Comparison of ENCODE assay signal across 27 cellular contexts in genomic region chr4:16544251-16544721, GRCh38.
A peak's percentile ranks its signal among the peaks of the same experiment; 100 is the strongest.
DNase-seq lines count a peak whose midpoint lies in the region; ATAC-seq and TF ChIP-seq lines count a peak whose summit lies in the region.
"Had no signal": no experiment of that assay in that cellular context is flagged by ENCODE, and none has a peak within 500 bp of the region (broad histone marks: within the 10 kb centered on the region; RNA-seq: fewer than 3 reads in every experiment).

No MANE protein-coding gene starts in this region.

- H2BK15ac ChIP-seq in mesendoderm (replicated peaks; ENCODE audit: low read depth), result no peak overlapping the region

- no peak overlapping the region for H3K4ac ChIP-seq in mesendoderm (ENCODE audit: low read depth, low read length)

- H3K27me3 ChIP-seq in colonic mucosa (no peaks in the 10 kb centered on the region), mesendoderm (ENCODE audit: insufficient read depth, low read length, poor library complexity) (no peaks in the 10 kb centered on the region), uterus (no peaks in the 10 kb centered on the region), brain microvascular endothelial cell (replicated peaks) (no peaks in the 10 kb centered on the region)
- H3K27me3 ChIP-seq: dorsolateral prefrontal cortex, gastrocnemius medialis had no signal

- TF ChIP-seq CTCF in colonic mucosa (IDR thresholded peaks at IDR 0.05) (no peak), uterus (IDR thresholded peaks at IDR 0.05) (peak in 1 of 4 experiments; percentile 12), brain microvascular endothelial cell (IDR thresholded peaks at IDR 0.05; ENCODE audit: low read depth, low read length, missing control alignments) (no peak)

- no peak overlapping the region for H4K8ac ChIP-seq in mesendoderm (ENCODE audit: low read depth, low read length)

- in situ Hi-C loops in brain microvascular endothelial cell (cut with HindIII; ENCODE audit: low pct_ligation_motif_present, low sequenced_read_pairs), result no loop called here

- intact Hi-C loops in colonic mucosa (cut with DNase I), result no loop called here
- intact Hi-C loops in left cardiac atrium (cut with DNase I), result no loop called here
- intact Hi-C loops in uterus (cut with DNase I; ENCODE audit: low total_unique reads), result no loop called here

- H2BK120ac ChIP-seq in mesendoderm (ENCODE audit: low read depth, low read length), result no peak overlapping the region

- DNase-seq in colonic mucosa (peak; percentile 25), left cardiac atrium (peak; percentile 67), mesendoderm (peak; percentile 45), uterus (peak; percentile 86 to 91), superior temporal gyrus (ENCODE audit: extremely low spot score) (no peak), brain microvascular endothelial cell (no peak)
- no peak for DNase-seq in activated CD4-positive, alpha-beta T cell treated with anti-CD3 and anti-CD28 coated beads, Interleukin-2, amount 50 U/mL, for 1 hour
- DNase-seq: activated B cell treated with CpG ODN at 0.5 μM for 24 hours; activated CD8-positive, alpha-beta T cell treated with anti-CD3 and anti-CD28 coated beads, Interleukin-2, amount 10 ng/mL, durations not matched to agents 7 days and 5 days; activated naive CD4-positive, alpha-beta T cell; CD8-positive, alpha-beta memory T cell; central memory CD4-positive, alpha-beta T cell; DMS153; gastrocnemius medialis; GF-D8; KG1; kidney glomerular epithelial cell; NCI-H1694; NCI-H2171; NCI-H526; psoas muscle; small intestine; stimulated activated CD4-positive, alpha-beta T cell treated with anti-CD3 and anti-CD28 coated beads, Interleukin-2, amount 100 ng/mL, for 24 hours had no signal

- no peak overlapping the region for H2BK5ac ChIP-seq in mesendoderm (ENCODE audit: low read length)

- WGBS in mesendoderm (ENCODE audit: extremely low coverage, insufficient coverage, low lambda C conversion rate), result no CpG with 5 or more reads among the region's 6 CpGs

- H3K27ac ChIP-seq in colonic mucosa (no peak overlapping the region), mesendoderm (ENCODE audit: low read depth, low read length) (no peak overlapping the region), uterus (peak overlapping the region; percentile 44 to 70), brain microvascular endothelial cell (no peak overlapping the region)
- H3K27ac ChIP-seq: gastrocnemius medialis, psoas muscle, RWPE1 had no signal

- ATAC-seq in left cardiac atrium (peak; percentile 93 to 94), GM18505 (IDR thresholded peaks at IDR 0.05; ENCODE audit: unreplicated experiment) (no peak)
- ATAC-seq: activated CD8-positive, alpha-beta T cell treated with anti-CD3 and anti-CD28 coated beads, Interleukin-2, amount 10 ng/mL, durations not matched to agents 7 days and 5 days; gastrocnemius medialis; psoas muscle; stimulated activated memory B cell treated with anti-CD40 and anti-IgM and Interleukin-4, amounts not matched to agents 10 μg/mL and 1 μg/mL and 100 μg/mL, for 72 hours had no signal

- no peak for TF ChIP-seq POLR2A in uterus (IDR thresholded peaks at IDR 0.05)
- no peak for TF ChIP-seq POLR2A in GM18505 (IDR thresholded peaks at IDR 0.05; ENCODE audit: borderline replicate concordance, extremely low read depth, insufficient read depth, insufficient read length)

- H4K5ac ChIP-seq in mesendoderm (ENCODE audit: low read length), result no peak overlapping the region

- H3K36me3 ChIP-seq in colonic mucosa (no peaks in the 10 kb centered on the region), mesendoderm (ENCODE audit: control insufficient read depth, insufficient read depth, low read length) (peaks cover 2% of the 10 kb centered on the region), uterus (no peaks in the 10 kb centered on the region), brain microvascular endothelial cell (replicated peaks) (no peaks in the 10 kb centered on the region)
- H3K36me3 ChIP-seq: gastrocnemius medialis had no signal

- H3K4me1 ChIP-seq in colonic mucosa, result no peaks in the 10 kb centered on the region
- peaks cover 4% of the 10 kb centered on the region for H3K4me1 ChIP-seq in mesendoderm (ENCODE audit: control insufficient read depth, low read depth, low read length)
- H3K4me1 ChIP-seq in uterus, result peaks cover 0 to 4% of the 10 kb centered on the region in 2 donors
- H3K4me1 ChIP-seq: gastrocnemius medialis, psoas muscle had no signal

- H3K79me2 ChIP-seq in mesendoderm (ENCODE audit: control insufficient read depth, insufficient read depth, low read length), result no peaks in the 10 kb centered on the region

- H3K4me2 ChIP-seq in mesendoderm (ENCODE audit: low read length), result no peak overlapping the region

- no peak overlapping the region for H3K18ac ChIP-seq in mesendoderm (ENCODE audit: low read length)

- H3K9me3 ChIP-seq in colonic mucosa (no peaks in the 10 kb centered on the region), uterus (no peaks in the 10 kb centered on the region)
- H3K9me3 ChIP-seq: gastrocnemius medialis, psoas muscle had no signal

- H3K56ac ChIP-seq in mesendoderm (ENCODE audit: low read length), result no peak overlapping the region

- no peak overlapping the region for H3K23ac ChIP-seq in mesendoderm (ENCODE audit: low read length)

- no peak overlapping the region for H3K9ac ChIP-seq in colonic mucosa (ENCODE audit: low read depth in 2 of 2, low read length in 2 of 2)
- H3K9ac ChIP-seq in mesendoderm (ENCODE audit: low read length), result no peak overlapping the region

- peaks cover 4% of the 10 kb centered on the region for H3K79me1 ChIP-seq in mesendoderm (ENCODE audit: low read length)

- no peak overlapping the region for H2AK5ac ChIP-seq in mesendoderm (ENCODE audit: low read length)

- H3K4me3 ChIP-seq in colonic mucosa, result no peak overlapping the region
- H3K4me3 ChIP-seq in mesendoderm (ENCODE audit: low read length), result no peak overlapping the region
- H3K4me3 ChIP-seq in uterus, result no peak overlapping the region
- H3K4me3 ChIP-seq in brain microvascular endothelial cell (ENCODE audit: low read depth, low read length), result no peak overlapping the region
- H3K4me3 ChIP-seq: dorsolateral prefrontal cortex, gastrocnemius medialis, psoas muscle had no signal

Comparison
In these comparisons a context has a peak if more than half of its experiments do, and no peak if none do; other contexts are left out.
1. DNase-seq: peak in colonic mucosa (single experiment), left cardiac atrium (single experiment), mesendoderm (single experiment) and uterus (2 of 2); none in superior temporal gyrus (single experiment), activated CD4-positive, alpha-beta T cell treated with anti-CD3 and anti-CD28 coated beads, Interleukin-2, amount 50 U/mL, for 1 hour (single experiment) and brain microvascular endothelial cell (single experiment).
2. H3K27ac ChIP-seq: peak in uterus (2 of 2); none in colonic mucosa (single experiment), mesendoderm (single experiment) and brain microvascular endothelial cell (single experiment).